ENCODE assay signal across 6 cellular contexts in genomic region chr11:64869571-64870175, GRCh38. TPM values are rescaled to one million over a fixed set of nuclear protein-coding genes. Genes with fewer than 3 reads are reported as not detected.
DNase-seq lines count a peak whose midpoint lies in the region; ATAC-seq and TF ChIP-seq lines count a peak whose summit lies in the region.

No MANE protein-coding gene starts in this region.

- H3K4me1 ChIP-seq in HUES6 (ENCODE audit: control insufficient read depth, insufficient read depth, low read length) (peaks cover 26% of the 10 kb centered on the region), gastrocnemius medialis (peaks cover 70 to 71% of the 10 kb centered on the region in 2 donors)

- DNase-seq in choroid plexus epithelial cell (ENCODE audit: low read depth) (no peak), gastrocnemius medialis (no peak), NCI-H2029 treated with DMSO at 0.1 percent for 48 hours (lab: John Stamatoyannopoulos, UW) (no peak), DMS79 (lab: John Stamatoyannopoulos, UW) (no peak), T-helper 9 cell (no peak)

- intact Hi-C loops in gastrocnemius medialis (cut with DNase I; ENCODE audit: low total_unique reads), result loop anchor here (10.0 kb wide), 1 partner anchor 625 kb away; the partner anchor contains the start of genes FKBP2 and PPP1R14B

- H3K36me3 ChIP-seq in HUES6 (ENCODE audit: control insufficient read depth, insufficient read depth, low read length), result peaks cover 22% of the 10 kb centered on the region
- H3K36me3 ChIP-seq in gastrocnemius medialis, result peaks cover 0 to 10% of the 10 kb centered on the region in 2 donors

- TF ChIP-seq CTCF in choroid plexus epithelial cell (conservative IDR thresholded peaks at IDR 0.05; ENCODE audit: low read depth, low read length) (peak; percentile 55), gastrocnemius medialis (IDR thresholded peaks at IDR 0.05 in 4 of 5, conservative IDR thresholded peaks at IDR 0.05 in 1 of 5) (peak in 3 of 5 experiments; percentile 36 to 51 (median 37))

- H3K27me3 ChIP-seq in HUES6 (ENCODE audit: control insufficient read depth, insufficient read depth, low read length), result no peaks in the 10 kb centered on the region
- no peaks in the 10 kb centered on the region for H3K27me3 ChIP-seq in gastrocnemius medialis

- no peak for TF ChIP-seq POLR2A in gastrocnemius medialis (IDR thresholded peaks at IDR 0.05)

- H3K4me3 ChIP-seq in HUES6 (ENCODE audit: low read depth, low read length) (no peak overlapping the region), choroid plexus epithelial cell (ENCODE audit: low read depth, low read length) (no peak overlapping the region), gastrocnemius medialis (peak overlapping the region in 2 of 4 donors; percentile 16 to 21)

- in situ Hi-C loops in gastrocnemius medialis (cut with MboI; ENCODE audit: low sequenced_read_pairs in 4 of 4), result no loop called here

- H3K9ac ChIP-seq in HUES6 (ENCODE audit: low read length), result peak overlapping the region; percentile 49

- H3K9me3 ChIP-seq in HUES6 (ENCODE audit: control insufficient read depth, insufficient read depth, low read depth, low read length) (no peaks in the 10 kb centered on the region), gastrocnemius medialis (no peaks in the 10 kb centered on the region)

- ATAC-seq in gastrocnemius medialis, result no peak

- H3K27ac ChIP-seq in HUES6 (ENCODE audit: low read depth, low read length) (peak overlapping the region; percentile 38; the same call in 1 of the 2 replicates), gastrocnemius medialis (peak overlapping the region; percentile 76 to 93 (median 82))

RNA-seq across cellular contexts. Expression of gene EHD1, which starts 8.7 kb away (rescaled TPM):
- 10 to 100 TPM; 24.8 to 46.2 (median 31.3) TPM for total RNA-seq in gastrocnemius medialis

RNA-seq across cellular contexts. Expression of gene CDC42BPG, which starts 25.2 kb away (rescaled TPM):
- total RNA-seq in gastrocnemius medialis, result under 1 TPM in 2 of 4 donors, not detected in 2; 0.15 to 0.19 TPM

RNA-seq across cellular contexts. Expression of gene ATG2A, which starts 47.3 kb away (rescaled TPM):
- total RNA-seq in gastrocnemius medialis, result 10 to 100 TPM; 10.7 to 97.5 (median 37.9) TPM

RNA-seq across cellular contexts. Expression of gene PPP2R5B, which starts 54.8 kb away (rescaled TPM):
- 10 to 100 TPM; 17.2 to 34.2 (median 24.3) TPM for total RNA-seq in gastrocnemius medialis

RNA-seq across cellular contexts. Expression of gene MEN1, which starts 59.3 kb away (rescaled TPM):
- 10 to 100 TPM in 2 of 4 donors, 1 to 10 TPM in 2; 7.4 to 12.2 (median 9.8) TPM for total RNA-seq in gastrocnemius medialis
